In the genomic region with DNA sequence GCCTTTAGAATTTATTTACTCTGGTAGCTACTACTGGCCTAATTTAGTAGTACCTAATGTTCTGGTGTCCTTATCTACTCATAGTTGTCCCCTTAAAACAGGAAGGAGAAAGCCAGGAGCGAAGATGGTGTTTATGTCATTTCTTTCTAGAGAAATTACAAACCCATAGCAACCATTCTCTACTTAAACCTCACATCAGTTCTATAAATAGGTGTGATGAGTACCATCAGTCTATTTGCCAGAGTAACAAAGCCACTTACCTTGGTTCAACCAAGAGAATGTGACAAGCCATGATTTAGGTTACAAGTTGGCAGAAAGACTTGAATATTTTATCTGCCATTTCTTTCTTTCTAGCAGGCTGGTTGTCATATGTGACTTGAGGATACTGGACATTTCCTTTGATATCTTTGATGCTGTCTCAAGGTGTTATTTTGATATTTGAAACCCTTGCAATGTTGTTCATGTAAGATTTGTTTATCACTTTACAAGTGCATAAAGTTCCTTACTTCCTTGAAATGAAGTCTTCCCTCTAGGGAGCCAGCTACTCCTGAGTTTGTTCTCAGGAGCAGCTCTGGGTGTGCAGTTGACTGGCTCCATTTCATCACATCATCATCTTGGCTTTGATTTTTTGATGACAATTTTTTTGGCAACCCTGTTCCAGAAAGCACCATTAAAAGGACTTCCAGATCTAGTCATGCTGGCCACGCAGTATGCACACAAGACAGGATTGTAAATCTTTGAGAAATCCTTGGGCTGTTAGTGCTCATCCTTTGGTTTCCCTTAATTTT, we compare ENCODE assay signal across 10 cellular contexts.
A peak's percentile ranks its signal among the peaks of the same experiment; 100 is the strongest.
DNase-seq lines count a peak whose midpoint lies in the region; ATAC-seq, FAIRE-seq and TF ChIP-seq lines count a peak whose summit lies in the region.
"Had no signal": no experiment of that assay in that cellular context is flagged by ENCODE, and none has a peak within 500 bp of the region (broad histone marks: within the 10 kb centered on the region; RNA-seq: fewer than 3 reads in every experiment).

No MANE protein-coding gene starts in this region.

- H3K27ac Mint-ChIP-seq in activated T-cell treated with anti-CD3 and anti-CD28 coated beads, Interleukin-2, amount 50 U/mL, for 72 hours = peak overlapping the region; percentile 99
- peak overlapping the region; percentile 95 for H3K27ac Mint-ChIP-seq in stimulated activated naive B cell treated with anti-CD40 and anti-IgM and Interleukin-4, amounts not matched to agents 10 μg/mL and 1 μg/mL and 100 μg/mL, for 72 hours

- H3K27ac ChIP-seq in GM12878 (ENCODE audit: control insufficient read depth, insufficient read depth) (peak overlapping the region; percentile 100), SJCRH30 (no peak overlapping the region), Peyer's patch (peak overlapping the region in 1 of 4 donors; percentile 26)

- TSS peak; percentile 87 for BruUV-seq in GM12878 (replicated peaks; lab: Mats Ljungman, UMichigan)

- TF ChIP-seq EP300 in GM12878 (IDR thresholded peaks at IDR 0.05; ENCODE audit: borderline replicate concordance in 1 of 2, control insufficient read depth in 1 of 2, low read depth in 2 of 2, low read length in 2 of 2) = no peak; a peak in 1 of 4 replicates

- H2AFZ ChIP-seq in GM12878 (ENCODE audit: control insufficient read depth, low read depth, low read length) = no peak overlapping the region; the same call in 1 of the 2 replicates

- TF ChIP-seq RAD21 in GM12878 (IDR thresholded peaks at IDR 0.05; ENCODE audit: insufficient read depth, low read depth, low read length) = no peak

- H3K4me3 ChIP-seq in GM12878 (peak overlapping the region; percentile 77), SJCRH30 (no peak overlapping the region), Peyer's patch (no peak overlapping the region)

- intact Hi-C loops in GM12878 (cut with micrococcal nuclease; ENCODE audit: unreplicated experiment) = loop anchor here (1.0 to 10.0 kb wide), 3 partner anchors 9 to 340 kb away; no protein-coding TSS in a partner anchor

- no peak for DNase-seq in activated T-cell treated with anti-CD3 and anti-CD28 coated beads, Interleukin-2, amount 50 U/mL, for 72 hours
- DNase-seq in activated T-cell treated with anti-CD3 and anti-CD28 coated beads, Interleukin-2, amount 50 U/mL, for 4 hours = no peak
- DNase-seq in GM12878 (ENCODE audit: low read depth, low spot score) (no peak), SK-N-DZ (ENCODE audit: low spot score) (no peak), SJCRH30 (no peak), Peyer's patch (no peak)
- DNase-seq in stimulated activated naive B cell treated with anti-CD40 and anti-IgM and Interleukin-4, amounts not matched to agents 10 μg/mL and 1 μg/mL and 100 μg/mL, for 72 hours = no peak
- DNase-seq: naive B cell, NCI-H2227 treated with DMSO at 0.1 percent for 48 hours had no signal

- H3K79me2 ChIP-seq in GM12878 (ENCODE audit: control insufficient read depth, insufficient read depth, low read length) = peaks cover 62% of the 10 kb centered on the region

- peaks cover 61% of the 10 kb centered on the region for H3K4me1 ChIP-seq in GM12878 (ENCODE audit: control insufficient read depth, insufficient read depth, low read length)
- peaks cover 52% of the 10 kb centered on the region for H3K4me1 ChIP-seq in SJCRH30
- H3K4me1 ChIP-seq in Peyer's patch = peaks cover 0 to 13% (median 0%) of the 10 kb centered on the region in 4 donors

- no peak for TF ChIP-seq POLR2A in GM12878 (IDR thresholded peaks at IDR 0.05; ENCODE audit: low read depth, low read length)
- TF ChIP-seq POLR2A in Peyer's patch (IDR thresholded peaks at IDR 0.05) = no peak

- in situ Hi-C loops in GM12878 (cut with MboI) = loop anchor here (5.0 kb wide), 1 partner anchor 150 kb away; no protein-coding TSS in a partner anchor

- peak overlapping the region; percentile 94 for H3K4me2 ChIP-seq in GM12878 (ENCODE audit: control insufficient read depth, insufficient read depth)

- H3K9ac ChIP-seq in GM12878 (ENCODE audit: control insufficient read depth, insufficient read depth, low read length) = peak overlapping the region; percentile 86

- H3K9me3 Mint-ChIP-seq in activated T-cell treated with anti-CD3 and anti-CD28 coated beads, Interleukin-2, amount 50 U/mL, for 72 hours = peaks cover 0 to 4% of the 10 kb centered on the region in 2 donors
- H3K9me3 Mint-ChIP-seq in activated T-cell treated with anti-CD3 and anti-CD28 coated beads, Interleukin-2, amount 50 U/mL, for 4 hours = no peaks in the 10 kb centered on the region
- no peaks in the 10 kb centered on the region for H3K9me3 Mint-ChIP-seq in stimulated activated naive B cell treated with anti-CD40 and anti-IgM and Interleukin-4, amounts not matched to agents 10 μg/mL and 1 μg/mL and 100 μg/mL, for 72 hours
- H3K9me3 Mint-ChIP-seq: naive B cell had no signal

- CTCF ChIA-PET in GM12878 (lab: Yijun Ruan, JAX) = interaction anchor here (0.5 to 1.5 kb wide), 10 partner anchors 12 to 152 kb away, joined by 3 to 5 read pairs (median 4); no protein-coding TSS in a partner anchor

- FAIRE-seq in GM12878 (lab: Jason Lieb, UNC) = no peak

- 0 out of 4 replicates have a peak, but pooled peaks cover 0 to 6% of the 10 kb centered on the region in 2 experiments for H3K36me3 ChIP-seq in GM12878 (ENCODE audit: control insufficient read depth in 2 of 2, insufficient read depth in 2 of 2, low read length in 1 of 2)
- peaks cover 6% of the 10 kb centered on the region; the same call in 1 of the 2 replicates for H3K36me3 ChIP-seq in SJCRH30
- H3K36me3 ChIP-seq in Peyer's patch = peaks cover 0 to 21% (median 0%) of the 10 kb centered on the region in 3 donors

- WGBS in GM12878 (ENCODE audit: insufficient coverage, insufficient replicate concordance, low lambda C conversion rate, missing lambda C conversion rate) = 0% methylated on average over 2 of the region's 2 CpGs

- peak overlapping the region; percentile 55 to 89 for H3K4me3 Mint-ChIP-seq in activated T-cell treated with anti-CD3 and anti-CD28 coated beads, Interleukin-2, amount 50 U/mL, for 72 hours
- H3K4me3 Mint-ChIP-seq in activated T-cell treated with anti-CD3 and anti-CD28 coated beads, Interleukin-2, amount 50 U/mL, for 4 hours = no peak overlapping the region
- peak overlapping the region; percentile 39 to 51 for H3K4me3 Mint-ChIP-seq in stimulated activated naive B cell treated with anti-CD40 and anti-IgM and Interleukin-4, amounts not matched to agents 10 μg/mL and 1 μg/mL and 100 μg/mL, for 72 hours

- TF ChIP-seq CTCF in GM12878 (IDR thresholded peaks at IDR 0.05 in 2 of 3, conservative IDR thresholded peaks at IDR 0.05 in 1 of 3; ENCODE audit: control insufficient read depth in 2 of 3, extremely low read depth in 1 of 3, insufficient read depth in 1 of 3, low read depth in 3 of 3, low read length in 3 of 3) (no peak), Peyer's patch (IDR thresholded peaks at IDR 0.05) (no peak)

- H3K9me3 ChIP-seq in GM12878 (replicated peaks; ENCODE audit: control insufficient read depth, insufficient read depth, low read length) (no peaks in the 10 kb centered on the region), SJCRH30 (replicated peaks) (no peaks in the 10 kb centered on the region), Peyer's patch (no peaks in the 10 kb centered on the region)

- H3K27me3 Mint-ChIP-seq in activated T-cell treated with anti-CD3 and anti-CD28 coated beads, Interleukin-2, amount 50 U/mL, for 72 hours (ENCODE audit: low read depth) = no peaks in the 10 kb centered on the region
- H3K27me3 Mint-ChIP-seq in activated T-cell treated with anti-CD3 and anti-CD28 coated beads, Interleukin-2, amount 50 U/mL, for 4 hours (ENCODE audit: low read depth) = no peaks in the 10 kb centered on the region
- H3K27me3 Mint-ChIP-seq in stimulated activated naive B cell treated with anti-CD40 and anti-IgM and Interleukin-4, amounts not matched to agents 10 μg/mL and 1 μg/mL and 100 μg/mL, for 72 hours = no peaks in the 10 kb centered on the region
- H3K27me3 Mint-ChIP-seq: naive B cell had no signal

- SMC1A ChIA-PET in GM12878 (lab: Charles Lee; ENCODE audit: uncharacterized antibody, unreplicated experiment) = interaction anchor here (0.6 to 19.4 kb wide), 30 partner anchors 8 to 376 kb away, joined by 3 to 441 read pairs (median 4); no protein-coding TSS in a partner anchor

- peaks cover 69% of the 10 kb centered on the region for H3K4me1 Mint-ChIP-seq in activated T-cell treated with anti-CD3 and anti-CD28 coated beads, Interleukin-2, amount 50 U/mL, for 72 hours (ENCODE audit: low read depth)
- peaks cover 40% of the 10 kb centered on the region for H3K4me1 Mint-ChIP-seq in activated T-cell treated with anti-CD3 and anti-CD28 coated beads, Interleukin-2, amount 50 U/mL, for 4 hours (ENCODE audit: low read depth)
- H3K4me1 Mint-ChIP-seq in stimulated activated naive B cell treated with anti-CD40 and anti-IgM and Interleukin-4, amounts not matched to agents 10 μg/mL and 1 μg/mL and 100 μg/mL, for 72 hours = peaks cover 39 to 51% of the 10 kb centered on the region in 2 donors

- peaks cover 5 to 7% of the 10 kb centered on the region in 2 donors for H3K36me3 Mint-ChIP-seq in activated T-cell treated with anti-CD3 and anti-CD28 coated beads, Interleukin-2, amount 50 U/mL, for 72 hours (ENCODE audit: insufficient read depth in 2 of 2)
- peaks cover 49% of the 10 kb centered on the region for H3K36me3 Mint-ChIP-seq in activated T-cell treated with anti-CD3 and anti-CD28 coated beads, Interleukin-2, amount 50 U/mL, for 4 hours (ENCODE audit: insufficient read depth)
- peaks cover 11 to 19% of the 10 kb centered on the region in 2 donors for H3K36me3 Mint-ChIP-seq in stimulated activated naive B cell treated with anti-CD40 and anti-IgM and Interleukin-4, amounts not matched to agents 10 μg/mL and 1 μg/mL and 100 μg/mL, for 72 hours

- peak; percentile 60 to 61 for ATAC-seq in activated T-cell treated with anti-CD3 and anti-CD28 coated beads, Interleukin-2, amount 50 U/mL, for 72 hours (replicated peaks in 1 of 2)
- ATAC-seq in activated T-cell treated with anti-CD3 and anti-CD28 coated beads, Interleukin-2, amount 50 U/mL, for 4 hours = no peak
- ATAC-seq in HG02973 (IDR thresholded peaks at IDR 0.05; ENCODE audit: unreplicated experiment) = peak; percentile 43
- ATAC-seq in GM12878 = peak; percentile 49
- ATAC-seq in stimulated activated naive B cell treated with anti-CD40 and anti-IgM and Interleukin-4, amounts not matched to agents 10 μg/mL and 1 μg/mL and 100 μg/mL, for 72 hours (replicated peaks) = peak; percentile 64 to 74

- RAD21 ChIA-PET in GM12878 (lab: Charles Lee; ENCODE audit: unreplicated experiment) = interaction anchor here (0.8 to 19.7 kb wide), 24 partner anchors 10 to 346 kb away, joined by 3 to 337 read pairs (median 4); partner anchors contain the start of gene NR3C1

- H4K20me1 ChIP-seq in GM12878 (ENCODE audit: control insufficient read depth, insufficient read depth) = no peaks in the 10 kb centered on the region

- POLR2A ChIA-PET in GM12878 (lab: Charles Lee) = interaction anchor here (0.7 to 2.6 kb wide), 13 partner anchors 9 to 356 kb away, joined by 3 to 12 read pairs (median 5); no protein-coding TSS in a partner anchor

- H3K27me3 ChIP-seq in GM12878 (replicated peaks in 1 of 2; ENCODE audit: control insufficient read depth in 2 of 2, insufficient read depth in 2 of 2, low read length in 1 of 2) = no peaks in the 10 kb centered on the region
- H3K27me3 ChIP-seq in SJCRH30 = no peaks in the 10 kb centered on the region
- no peaks in the 10 kb centered on the region for H3K27me3 ChIP-seq in Peyer's patch

TF ChIP-seq in GM12878, 131 proteins besides CTCF, POLR2A, EP300 and RAD21 (continues in another document):
- TF ChIP-seq MEF2A (IDR thresholded peaks at IDR 0.05; ENCODE audit: insufficient read depth, low read depth, low read length) = peak; percentile 84

Comparison
In these comparisons a context has a peak if more than half of its experiments do, and no peak if none do; other contexts are left out.
1. ATAC-seq: peak in activated T-cell treated with anti-CD3 and anti-CD28 coated beads, Interleukin-2, amount 50 U/mL, for 72 hours (2 of 2), HG02973 (single experiment), GM12878 (single experiment) and stimulated activated naive B cell treated with anti-CD40 and anti-IgM and Interleukin-4, amounts not matched to agents 10 μg/mL and 1 μg/mL and 100 μg/mL, for 72 hours (2 of 2); none in activated T-cell treated with anti-CD3 and anti-CD28 coated beads, Interleukin-2, amount 50 U/mL, for 4 hours (0 of 2).